ENCODE assay signal across 2 cellular contexts in the genomic region with DNA sequence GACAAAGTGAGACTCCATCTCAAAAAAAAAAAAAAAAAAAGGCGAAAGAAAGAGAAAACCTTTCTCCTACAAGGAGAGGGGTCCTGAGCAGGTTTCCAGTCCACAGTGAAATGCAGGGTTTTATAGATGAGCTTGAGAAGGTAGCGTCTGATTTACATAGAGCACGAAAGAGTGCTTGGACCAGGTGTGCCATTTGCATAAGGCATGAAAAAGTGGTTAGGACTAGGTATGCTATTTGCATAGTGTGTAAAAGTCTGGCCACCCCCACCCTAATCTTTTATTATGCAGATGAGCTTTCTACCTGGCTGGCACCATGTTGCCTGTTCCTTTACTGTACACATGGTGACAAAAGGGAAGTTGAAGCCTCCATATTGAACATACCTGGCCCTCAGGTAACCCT.
TF ChIP-seq lines count a peak whose summit lies in the region.

No MANE protein-coding gene starts in this region.

TF ChIP-seq in HepG2, 621 proteins besides CTCF, POLR2A, EP300 and RAD21:
- TF ChIP-seq SOX6 (IDR thresholded peaks at IDR 0.05) (no peak), SOX6 (CRISPR knock-in tag; IDR thresholded peaks at IDR 0.05) (no peak), SP140L (CRISPR knock-in tag; IDR thresholded peaks at IDR 0.05; ENCODE audit: borderline replicate concordance) (no peak), RBAK (CRISPR knock-in tag; IDR thresholded peaks at IDR 0.05) (no peak), U2AF2 (IDR thresholded peaks at IDR 0.05; ENCODE audit: low read depth, low read length) (no peak), ZKSCAN8 (CRISPR knock-in tag; IDR thresholded peaks at IDR 0.05; ENCODE audit: borderline replicate concordance) (no peak), ZFP36L2 (CRISPR knock-in tag; IDR thresholded peaks at IDR 0.05) (no peak)
- TF ChIP-seq, protein P1, sequence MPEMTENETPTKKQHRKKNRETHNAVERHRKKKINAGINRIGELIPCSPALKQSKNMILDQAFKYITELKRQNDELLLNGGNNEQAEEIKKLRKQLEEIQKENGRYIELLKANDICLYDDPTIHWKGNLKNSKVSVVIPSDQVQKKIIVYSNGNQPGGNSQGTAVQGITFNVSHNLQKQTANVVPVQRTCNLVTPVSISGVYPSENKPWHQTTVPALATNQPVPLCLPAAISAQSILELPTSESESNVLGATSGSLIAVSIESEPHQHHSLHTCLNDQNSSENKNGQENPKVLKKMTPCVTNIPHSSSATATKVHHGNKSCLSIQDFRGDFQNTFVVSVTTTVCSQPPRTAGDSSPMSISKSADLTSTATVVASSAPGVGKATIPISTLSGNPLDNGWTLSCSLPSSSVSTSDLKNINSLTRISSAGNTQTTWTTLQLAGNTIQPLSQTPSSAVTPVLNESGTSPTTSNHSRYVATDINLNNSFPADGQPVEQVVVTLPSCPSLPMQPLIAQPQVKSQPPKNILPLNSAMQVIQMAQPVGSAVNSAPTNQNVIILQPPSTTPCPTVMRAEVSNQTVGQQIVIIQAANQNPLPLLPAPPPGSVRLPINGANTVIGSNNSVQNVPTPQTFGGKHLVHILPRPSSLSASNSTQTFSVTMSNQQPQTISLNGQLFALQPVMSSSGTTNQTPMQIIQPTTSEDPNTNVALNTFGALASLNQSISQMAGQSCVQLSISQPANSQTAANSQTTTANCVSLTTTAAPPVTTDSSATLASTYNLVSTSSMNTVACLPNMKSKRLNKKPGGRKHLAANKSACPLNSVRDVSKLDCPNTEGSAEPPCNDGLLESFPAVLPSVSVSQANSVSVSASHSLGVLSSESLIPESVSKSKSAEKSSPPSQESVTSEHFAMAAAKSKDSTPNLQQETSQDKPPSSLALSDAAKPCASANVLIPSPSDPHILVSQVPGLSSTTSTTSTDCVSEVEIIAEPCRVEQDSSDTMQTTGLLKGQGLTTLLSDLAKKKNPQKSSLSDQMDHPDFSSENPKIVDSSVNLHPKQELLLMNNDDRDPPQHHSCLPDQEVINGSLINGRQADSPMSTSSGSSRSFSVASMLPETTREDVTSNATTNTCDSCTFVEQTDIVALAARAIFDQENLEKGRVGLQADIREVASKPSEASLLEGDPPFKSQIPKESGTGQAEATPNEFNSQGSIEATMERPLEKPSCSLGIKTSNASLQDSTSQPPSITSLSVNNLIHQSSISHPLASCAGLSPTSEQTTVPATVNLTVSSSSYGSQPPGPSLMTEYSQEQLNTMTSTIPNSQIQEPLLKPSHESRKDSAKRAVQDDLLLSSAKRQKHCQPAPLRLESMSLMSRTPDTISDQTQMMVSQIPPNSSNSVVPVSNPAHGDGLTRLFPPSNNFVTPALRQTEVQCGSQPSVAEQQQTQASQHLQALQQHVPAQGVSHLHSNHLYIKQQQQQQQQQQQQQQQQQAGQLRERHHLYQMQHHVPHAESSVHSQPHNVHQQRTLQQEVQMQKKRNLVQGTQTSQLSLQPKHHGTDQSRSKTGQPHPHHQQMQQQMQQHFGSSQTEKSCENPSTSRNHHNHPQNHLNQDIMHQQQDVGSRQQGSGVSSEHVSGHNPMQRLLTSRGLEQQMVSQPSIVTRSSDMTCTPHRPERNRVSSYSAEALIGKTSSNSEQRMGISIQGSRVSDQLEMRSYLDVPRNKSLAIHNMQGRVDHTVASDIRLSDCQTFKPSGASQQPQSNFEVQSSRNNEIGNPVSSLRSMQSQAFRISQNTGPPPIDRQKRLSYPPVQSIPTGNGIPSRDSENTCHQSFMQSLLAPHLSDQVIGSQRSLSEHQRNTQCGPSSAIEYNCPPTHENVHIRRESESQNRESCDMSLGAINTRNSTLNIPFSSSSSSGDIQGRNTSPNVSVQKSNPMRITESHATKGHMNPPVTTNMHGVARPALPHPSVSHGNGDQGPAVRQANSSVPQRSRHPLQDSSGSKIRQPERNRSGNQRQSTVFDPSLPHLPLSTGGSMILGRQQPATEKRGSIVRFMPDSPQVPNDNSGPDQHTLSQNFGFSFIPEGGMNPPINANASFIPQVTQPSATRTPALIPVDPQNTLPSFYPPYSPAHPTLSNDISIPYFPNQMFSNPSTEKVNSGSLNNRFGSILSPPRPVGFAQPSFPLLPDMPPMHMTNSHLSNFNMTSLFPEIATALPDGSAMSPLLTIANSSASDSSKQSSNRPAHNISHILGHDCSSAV (CRISPR knock-in tag; IDR thresholded peaks at IDR 0.05; ENCODE audit: borderline replicate concordance): no peak
- TF ChIP-seq, protein P2, sequence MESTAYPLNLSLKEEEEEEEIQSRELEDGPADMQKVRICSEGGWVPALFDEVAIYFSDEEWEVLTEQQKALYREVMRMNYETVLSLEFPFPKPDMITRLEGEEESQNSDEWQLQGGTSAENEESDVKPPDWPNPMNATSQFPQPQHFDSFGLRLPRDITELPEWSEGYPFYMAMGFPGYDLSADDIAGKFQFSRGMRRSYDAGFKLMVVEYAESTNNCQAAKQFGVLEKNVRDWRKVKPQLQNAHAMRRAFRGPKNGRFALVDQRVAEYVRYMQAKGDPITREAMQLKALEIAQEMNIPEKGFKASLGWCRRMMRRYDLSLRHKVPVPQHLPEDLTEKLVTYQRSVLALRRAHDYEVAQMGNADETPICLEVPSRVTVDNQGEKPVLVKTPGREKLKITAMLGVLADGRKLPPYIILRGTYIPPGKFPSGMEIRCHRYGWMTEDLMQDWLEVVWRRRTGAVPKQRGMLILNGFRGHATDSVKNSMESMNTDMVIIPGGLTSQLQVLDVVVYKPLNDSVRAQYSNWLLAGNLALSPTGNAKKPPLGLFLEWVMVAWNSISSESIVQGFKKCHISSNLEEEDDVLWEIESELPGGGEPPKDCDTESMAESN (CRISPR knock-in tag; conservative IDR thresholded peaks at IDR 0.05): no peak
- TF ChIP-seq, protein P3, sequence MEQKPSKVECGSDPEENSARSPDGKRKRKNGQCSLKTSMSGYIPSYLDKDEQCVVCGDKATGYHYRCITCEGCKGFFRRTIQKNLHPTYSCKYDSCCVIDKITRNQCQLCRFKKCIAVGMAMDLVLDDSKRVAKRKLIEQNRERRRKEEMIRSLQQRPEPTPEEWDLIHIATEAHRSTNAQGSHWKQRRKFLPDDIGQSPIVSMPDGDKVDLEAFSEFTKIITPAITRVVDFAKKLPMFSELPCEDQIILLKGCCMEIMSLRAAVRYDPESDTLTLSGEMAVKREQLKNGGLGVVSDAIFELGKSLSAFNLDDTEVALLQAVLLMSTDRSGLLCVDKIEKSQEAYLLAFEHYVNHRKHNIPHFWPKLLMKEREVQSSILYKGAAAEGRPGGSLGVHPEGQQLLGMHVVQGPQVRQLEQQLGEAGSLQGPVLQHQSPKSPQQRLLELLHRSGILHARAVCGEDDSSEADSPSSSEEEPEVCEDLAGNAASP (CRISPR knock-in tag; IDR thresholded peaks at IDR 0.05; ENCODE audit: borderline replicate concordance): no peak

TF ChIP-seq in GM12878, 131 proteins besides CTCF, POLR2A, EP300 and RAD21:
- TF ChIP-seq, protein P4, sequence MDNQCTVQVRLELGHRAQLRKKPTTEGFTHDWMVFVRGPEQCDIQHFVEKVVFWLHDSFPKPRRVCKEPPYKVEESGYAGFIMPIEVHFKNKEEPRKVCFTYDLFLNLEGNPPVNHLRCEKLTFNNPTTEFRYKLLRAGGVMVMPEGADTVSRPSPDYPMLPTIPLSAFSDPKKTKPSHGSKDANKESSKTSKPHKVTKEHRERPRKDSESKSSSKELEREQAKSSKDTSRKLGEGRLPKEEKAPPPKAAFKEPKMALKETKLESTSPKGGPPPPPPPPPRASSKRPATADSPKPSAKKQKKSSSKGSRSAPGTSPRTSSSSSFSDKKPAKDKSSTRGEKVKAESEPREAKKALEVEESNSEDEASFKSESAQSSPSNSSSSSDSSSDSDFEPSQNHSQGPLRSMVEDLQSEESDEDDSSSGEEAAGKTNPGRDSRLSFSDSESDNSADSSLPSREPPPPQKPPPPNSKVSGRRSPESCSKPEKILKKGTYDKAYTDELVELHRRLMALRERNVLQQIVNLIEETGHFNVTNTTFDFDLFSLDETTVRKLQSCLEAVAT (IDR thresholded peaks at IDR 0.05): no peak
- peak; percentile 67; the same call in 2 of the 3 replicates for TF ChIP-seq POU2F2 (IDR thresholded peaks at IDR 0.05; ENCODE audit: borderline replicate concordance, low read depth, low read length)
TF ChIP-seq in GM12878: peak in this region for 1.
